Comparison of ENCODE assay signal across 16 cellular contexts in the genomic region with DNA sequence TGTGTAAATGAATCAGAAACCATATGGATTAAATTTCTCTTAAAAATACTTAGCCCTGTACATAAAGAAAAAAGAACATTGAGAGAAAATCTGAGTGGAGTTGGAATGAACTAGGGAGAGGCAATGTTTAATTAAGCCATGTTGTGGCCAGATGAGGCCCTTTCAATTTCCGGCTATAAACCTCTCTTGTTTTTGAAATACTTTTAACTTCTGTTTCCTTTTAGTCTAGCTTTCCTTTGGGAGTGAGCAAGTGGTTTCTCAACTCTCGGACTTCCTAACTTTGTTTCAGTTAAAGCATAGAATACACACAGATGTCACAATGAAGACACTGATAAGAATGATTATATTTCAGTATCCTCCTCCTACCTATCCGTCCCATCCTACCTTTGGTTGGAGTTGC.
DNase-seq lines count a peak whose midpoint lies in the region; ATAC-seq and TF ChIP-seq lines count a peak whose summit lies in the region.
"Had no signal": no experiment of that assay in that cellular context is flagged by ENCODE, and none has a peak within 500 bp of the region (broad histone marks: within the 10 kb centered on the region; RNA-seq: fewer than 3 reads in every experiment).

No MANE protein-coding gene starts in this region.

- peaks cover 11% of the 10 kb centered on the region for H3K9me3 ChIP-seq in OCI-LY7 (ENCODE audit: low read length)
- peaks cover 0 to 4% (median 0%) of the 10 kb centered on the region in 5 donors for H3K9me3 ChIP-seq in subcutaneous abdominal adipose tissue (ENCODE audit: control insufficient read depth in 5 of 5, low read length in 5 of 5)

- DNase-seq in Right ventricle myocardium inferior (ENCODE audit: missing footprints) (no peak), left cardiac atrium (no peak), OCI-LY7 (ENCODE audit: low spot score) (peak; percentile 12), left ventricle myocardium superior (no peak), dermis blood vessel endothelial cell (no peak)
- no peak for DNase-seq in effector CD4-positive, alpha-beta T cell
- DNase-seq: activated gamma-delta T cell treated with Interleukin-2 at 50 U/mL for 16 hours; CD8-positive, alpha-beta T cell; DND-41; mammary epithelial cell; NCI-H2029; NCI-H510A; stimulated activated naive CD4-positive, alpha-beta T cell had no signal

- H3K4me3 ChIP-seq in OCI-LY7 (ENCODE audit: low read depth, low read length, poor library complexity, severe bottlenecking) = no peak overlapping the region
- no peak overlapping the region for H3K4me3 ChIP-seq in subcutaneous abdominal adipose tissue (ENCODE audit: low read depth in 1 of 5, low read length in 5 of 5)

- ATAC-seq in Right ventricle myocardium inferior = peak; percentile 59
- ATAC-seq in left cardiac atrium = no peak
- peak; percentile 64 for ATAC-seq in left ventricle myocardium superior
- ATAC-seq in HG02970 (IDR thresholded peaks at IDR 0.05; ENCODE audit: low FRiP score, unreplicated experiment) = no peak
- ATAC-seq: CD8-positive, alpha-beta T cell; natural killer cell treated with Interleukin-12 subunit alpha and Interleukin-12 subunit beta and Interleukin-15 and Interleukin-18, amount 100 ng/mL, for 72 hours had no signal

- H3K27me3 ChIP-seq in subcutaneous abdominal adipose tissue (ENCODE audit: control insufficient read depth in 5 of 5, insufficient read depth in 4 of 5, low read length in 5 of 5) = no peaks in the 10 kb centered on the region

- H2AFZ ChIP-seq in OCI-LY7 (ENCODE audit: low read length) = peak overlapping the region; percentile 83

- H3K4me1 ChIP-seq in OCI-LY7 (ENCODE audit: insufficient read depth, low read length, poor library complexity, severe bottlenecking) (peaks cover 32% of the 10 kb centered on the region), subcutaneous abdominal adipose tissue (ENCODE audit: control insufficient read depth in 5 of 5, insufficient read depth in 5 of 5, low read length in 5 of 5) (peaks cover 0 to 14% (median 11%) of the 10 kb centered on the region in 5 donors)

- H3K79me2 ChIP-seq in OCI-LY7 (ENCODE audit: insufficient read depth, low read depth, low read length) = no peaks in the 10 kb centered on the region

- POLR2A ChIA-PET in OCI-LY7 (lab: Charles Lee) = interaction anchor here (0.9 to 2.8 kb wide), 12 partner anchors 8 to 175 kb away, joined by 3 to 11 read pairs (median 4); no protein-coding TSS in a partner anchor

- H4K20me1 ChIP-seq in OCI-LY7 (ENCODE audit: insufficient read depth, low read length) = no peaks in the 10 kb centered on the region

- peak overlapping the region; percentile 31 for H3K4me2 ChIP-seq in OCI-LY7 (ENCODE audit: low read length)

- intact Hi-C loops in Right ventricle myocardium inferior (cut with DNase I) = no loop called here
- intact Hi-C loops in left cardiac atrium (cut with DNase I) = no loop called here
- intact Hi-C loops in OCI-LY7 (cut with micrococcal nuclease; ENCODE audit: unreplicated experiment) = no loop called here
- intact Hi-C loops in left ventricle myocardium superior (cut with micrococcal nuclease) = no loop called here

- H3K27ac ChIP-seq in OCI-LY7 (ENCODE audit: low read depth, low read length, poor library complexity, severe bottlenecking) (no peak overlapping the region), subcutaneous abdominal adipose tissue (ENCODE audit: low read depth, low read length) (peak overlapping the region; percentile 7)

- H3K9me2 ChIP-seq in OCI-LY7 (ENCODE audit: insufficient read depth, low read length) = no peaks in the 10 kb centered on the region

- no peaks in the 10 kb centered on the region for H3K36me3 ChIP-seq in OCI-LY7 (ENCODE audit: insufficient read depth, low read length)
- no peaks in the 10 kb centered on the region for H3K36me3 ChIP-seq in subcutaneous abdominal adipose tissue (ENCODE audit: control insufficient read depth in 5 of 5, insufficient read depth in 5 of 5, low read length in 5 of 5)

- no peak overlapping the region for H3K9ac ChIP-seq in subcutaneous abdominal adipose tissue (ENCODE audit: low read length in 5 of 5)

- no peak for TF ChIP-seq CTCF in OCI-LY7 (conservative IDR thresholded peaks at IDR 0.05; ENCODE audit: low read length)

- CTCF ChIA-PET in OCI-LY7 (lab: Charles Lee; ENCODE audit: unreplicated experiment) = no interaction called here

- BruUV-seq in OCI-LY7 (replicated peaks; lab: Mats Ljungman, UMichigan) = no TSS peak

Comparison
In these comparisons a context has a peak if more than half of its experiments do, and no peak if none do; other contexts are left out.
1. ATAC-seq: peak in Right ventricle myocardium inferior (single experiment) and left ventricle myocardium superior (single experiment); none in left cardiac atrium (0 of 2) and HG02970 (single experiment).